In the genomic region with DNA sequence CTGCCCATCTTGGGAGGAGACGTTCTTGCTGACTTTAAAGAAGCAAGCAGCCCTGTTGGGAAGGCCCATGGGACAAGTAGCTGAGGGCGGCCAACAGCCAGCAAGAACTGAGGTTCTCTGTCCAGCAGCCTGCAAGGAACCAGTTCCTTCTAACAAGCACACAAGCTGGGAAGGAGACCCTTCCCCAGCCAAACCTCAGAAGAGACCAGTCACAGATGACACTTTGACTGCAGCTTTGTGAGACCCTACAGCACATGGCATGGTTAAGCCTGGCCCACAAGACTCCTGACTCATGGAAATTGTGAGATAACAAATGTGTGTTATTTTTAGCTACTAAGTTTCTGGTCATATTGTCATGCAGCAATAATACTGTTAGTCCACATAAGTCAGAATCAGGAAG, we compare ENCODE assay signal across 1 cellular context.
TF ChIP-seq lines count a peak whose summit lies in the region.

No MANE protein-coding gene starts in this region.

TF ChIP-seq in K562, 482 proteins besides CTCF, POLR2A, EP300 and RAD21 (continued from another document):
- TF ChIP-seq MEF2D (tag; conservative IDR thresholded peaks at IDR 0.05; ENCODE audit: low read depth) (peak; percentile 97), NFATC3 (IDR thresholded peaks at IDR 0.05) (0 out of 2 replicates have a peak, but pooled peaks have one; percentile 73), ZNF316 (IDR thresholded peaks at IDR 0.05) (peak; percentile 73), ADNP (tag; IDR thresholded peaks at IDR 0.05) (no peak), MYNN (IDR thresholded peaks at IDR 0.05) (no peak), MYNN (CRISPR knock-in tag; IDR thresholded peaks at IDR 0.05) (no peak), ZNF384 (IDR thresholded peaks at IDR 0.05; ENCODE audit: low read depth, low read length) (no peak), FOSL1 (tag; conservative IDR thresholded peaks at IDR 0.05) (peak; percentile 87), ZNF584 (CRISPR knock-in tag; IDR thresholded peaks at IDR 0.05; ENCODE audit: low read depth) (0 out of 2 replicates have a peak, but pooled peaks have one; percentile 19), NR2C1 (IDR thresholded peaks at IDR 0.05) (no peak), NR2C1 (tag; IDR thresholded peaks at IDR 0.05) (0 out of 2 replicates have a peak, but pooled peaks have one; percentile 26), HDAC1 (IDR thresholded peaks at IDR 0.05) (no peak), SRSF7 (optimal IDR thresholded peaks at IDR 0.05; ENCODE audit: low read depth, low read length) (no peak), BRD9 (IDR thresholded peaks at IDR 0.05; ENCODE audit: low read depth, partially characterized antibody) (no peak), ZNF583 (CRISPR knock-in tag; IDR thresholded peaks at IDR 0.05) (no peak), FIP1L1 (IDR thresholded peaks at IDR 0.05; ENCODE audit: low read depth, low read length, poor library complexity, severe bottlenecking) (no peak)
- TF ChIP-seq, protein P1, sequence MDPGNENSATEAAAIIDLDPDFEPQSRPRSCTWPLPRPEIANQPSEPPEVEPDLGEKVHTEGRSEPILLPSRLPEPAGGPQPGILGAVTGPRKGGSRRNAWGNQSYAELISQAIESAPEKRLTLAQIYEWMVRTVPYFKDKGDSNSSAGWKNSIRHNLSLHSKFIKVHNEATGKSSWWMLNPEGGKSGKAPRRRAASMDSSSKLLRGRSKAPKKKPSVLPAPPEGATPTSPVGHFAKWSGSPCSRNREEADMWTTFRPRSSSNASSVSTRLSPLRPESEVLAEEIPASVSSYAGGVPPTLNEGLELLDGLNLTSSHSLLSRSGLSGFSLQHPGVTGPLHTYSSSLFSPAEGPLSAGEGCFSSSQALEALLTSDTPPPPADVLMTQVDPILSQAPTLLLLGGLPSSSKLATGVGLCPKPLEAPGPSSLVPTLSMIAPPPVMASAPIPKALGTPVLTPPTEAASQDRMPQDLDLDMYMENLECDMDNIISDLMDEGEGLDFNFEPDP (CRISPR knock-in tag; IDR thresholded peaks at IDR 0.05): no peak
- TF ChIP-seq, protein P2, sequence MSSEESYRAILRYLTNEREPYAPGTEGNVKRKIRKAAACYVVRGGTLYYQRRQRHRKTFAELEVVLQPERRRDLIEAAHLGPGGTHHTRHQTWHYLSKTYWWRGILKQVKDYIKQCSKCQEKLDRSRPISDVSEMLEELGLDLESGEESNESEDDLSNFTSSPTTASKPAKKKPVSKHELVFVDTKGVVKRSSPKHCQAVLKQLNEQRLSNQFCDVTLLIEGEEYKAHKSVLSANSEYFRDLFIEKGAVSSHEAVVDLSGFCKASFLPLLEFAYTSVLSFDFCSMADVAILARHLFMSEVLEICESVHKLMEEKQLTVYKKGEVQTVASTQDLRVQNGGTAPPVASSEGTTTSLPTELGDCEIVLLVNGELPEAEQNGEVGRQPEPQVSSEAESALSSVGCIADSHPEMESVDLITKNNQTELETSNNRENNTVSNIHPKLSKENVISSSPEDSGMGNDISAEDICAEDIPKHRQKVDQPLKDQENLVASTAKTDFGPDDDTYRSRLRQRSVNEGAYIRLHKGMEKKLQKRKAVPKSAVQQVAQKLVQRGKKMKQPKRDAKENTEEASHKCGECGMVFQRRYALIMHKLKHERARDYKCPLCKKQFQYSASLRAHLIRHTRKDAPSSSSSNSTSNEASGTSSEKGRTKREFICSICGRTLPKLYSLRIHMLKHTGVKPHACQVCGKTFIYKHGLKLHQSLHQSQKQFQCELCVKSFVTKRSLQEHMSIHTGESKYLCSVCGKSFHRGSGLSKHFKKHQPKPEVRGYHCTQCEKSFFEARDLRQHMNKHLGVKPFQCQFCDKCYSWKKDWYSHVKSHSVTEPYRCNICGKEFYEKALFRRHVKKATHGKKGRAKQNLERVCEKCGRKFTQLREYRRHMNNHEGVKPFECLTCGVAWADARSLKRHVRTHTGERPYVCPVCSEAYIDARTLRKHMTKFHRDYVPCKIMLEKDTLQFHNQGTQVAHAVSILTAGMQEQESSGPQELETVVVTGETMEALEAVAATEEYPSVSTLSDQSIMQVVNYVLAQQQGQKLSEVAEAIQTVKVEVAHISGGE (CRISPR knock-in tag; IDR thresholded peaks at IDR 0.05): no peak
- TF ChIP-seq, protein P3, sequence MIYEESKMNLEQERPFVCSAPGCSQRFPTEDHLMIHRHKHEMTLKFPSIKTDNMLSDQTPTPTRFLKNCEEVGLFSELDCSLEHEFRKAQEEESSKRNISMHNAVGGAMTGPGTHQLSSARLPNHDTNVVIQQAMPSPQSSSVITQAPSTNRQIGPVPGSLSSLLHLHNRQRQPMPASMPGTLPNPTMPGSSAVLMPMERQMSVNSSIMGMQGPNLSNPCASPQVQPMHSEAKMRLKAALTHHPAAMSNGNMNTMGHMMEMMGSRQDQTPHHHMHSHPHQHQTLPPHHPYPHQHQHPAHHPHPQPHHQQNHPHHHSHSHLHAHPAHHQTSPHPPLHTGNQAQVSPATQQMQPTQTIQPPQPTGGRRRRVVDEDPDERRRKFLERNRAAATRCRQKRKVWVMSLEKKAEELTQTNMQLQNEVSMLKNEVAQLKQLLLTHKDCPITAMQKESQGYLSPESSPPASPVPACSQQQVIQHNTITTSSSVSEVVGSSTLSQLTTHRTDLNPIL (CRISPR knock-in tag; IDR thresholded peaks at IDR 0.05): no peak
- TF ChIP-seq, protein P4, sequence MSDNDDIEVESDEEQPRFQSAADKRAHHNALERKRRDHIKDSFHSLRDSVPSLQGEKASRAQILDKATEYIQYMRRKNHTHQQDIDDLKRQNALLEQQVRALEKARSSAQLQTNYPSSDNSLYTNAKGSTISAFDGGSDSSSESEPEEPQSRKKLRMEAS (CRISPR knock-in tag; IDR thresholded peaks at IDR 0.05): peak; percentile 82
- TF ChIP-seq, protein P5, sequence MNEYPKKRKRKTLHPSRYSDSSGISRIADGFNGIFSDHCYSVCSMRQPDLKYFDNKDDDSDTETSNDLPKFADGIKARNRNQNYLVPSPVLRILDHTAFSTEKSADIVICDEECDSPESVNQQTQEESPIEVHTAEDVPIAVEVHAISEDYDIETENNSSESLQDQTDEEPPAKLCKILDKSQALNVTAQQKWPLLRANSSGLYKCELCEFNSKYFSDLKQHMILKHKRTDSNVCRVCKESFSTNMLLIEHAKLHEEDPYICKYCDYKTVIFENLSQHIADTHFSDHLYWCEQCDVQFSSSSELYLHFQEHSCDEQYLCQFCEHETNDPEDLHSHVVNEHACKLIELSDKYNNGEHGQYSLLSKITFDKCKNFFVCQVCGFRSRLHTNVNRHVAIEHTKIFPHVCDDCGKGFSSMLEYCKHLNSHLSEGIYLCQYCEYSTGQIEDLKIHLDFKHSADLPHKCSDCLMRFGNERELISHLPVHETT (CRISPR knock-in tag; conservative IDR thresholded peaks at IDR 0.05 in 1 of 2, IDR thresholded peaks at IDR 0.05 in 1 of 2): peak in 1 of 2 experiments; percentile 41; a peak in 1 of 4 replicates
